In genomic region chr16:8855972-8856371, GRCh38 we compare ENCODE assay signal across 19 cellular contexts. TPM values are rescaled to one million over a fixed set of nuclear protein-coding genes. Genes with fewer than 3 reads are reported as not detected.
DNase-seq lines count a peak whose midpoint lies in the region; ATAC-seq and TF ChIP-seq lines count a peak whose summit lies in the region.
"Had no signal": no experiment of that assay in that cellular context is flagged by ENCODE, and none has a peak within 500 bp of the region (broad histone marks: within the 10 kb centered on the region; RNA-seq: fewer than 3 reads in every experiment).

No MANE protein-coding gene starts in this region.

- intact Hi-C loops in natural killer cell (cut with micrococcal nuclease): no loop called here
- intact Hi-C loops in upper lobe of right lung (cut with DNase I): no loop called here
- intact Hi-C loops in lower leg skin (cut with DNase I; ENCODE audit: low total_unique reads): no loop called here

- H3K27ac ChIP-seq in SK-N-MC (peak overlapping the region; percentile 46), upper lobe of right lung (peak overlapping the region; percentile 24)
- H3K27ac ChIP-seq: foreskin keratinocyte had no signal

- no peak overlapping the region for H3K9ac ChIP-seq in SK-N-MC (ENCODE audit: insufficient read length)

- no peaks in the 10 kb centered on the region for H3K9me3 Mint-ChIP-seq in natural killer cell treated with Interleukin-12 subunit alpha and Interleukin-12 subunit beta and Interleukin-15 and Interleukin-18, amount 100 ng/mL, for 72 hours
- no peaks in the 10 kb centered on the region for H3K9me3 Mint-ChIP-seq in natural killer cell
- H3K9me3 Mint-ChIP-seq in immature natural killer cell: no peaks in the 10 kb centered on the region

- H3K4me3 ChIP-seq in SK-N-MC (no peak overlapping the region), upper lobe of right lung (no peak overlapping the region), lower leg skin (ENCODE audit: low read depth, poor library complexity, severe bottlenecking) (no peak overlapping the region)

- H3K27ac Mint-ChIP-seq in natural killer cell treated with Interleukin-12 subunit alpha and Interleukin-12 subunit beta and Interleukin-15 and Interleukin-18, amount 100 ng/mL, for 72 hours: peak overlapping the region in 1 of 2 donors; percentile 16
- H3K27ac Mint-ChIP-seq in natural killer cell: peak overlapping the region in 1 of 2 donors; percentile 56
- H3K27ac Mint-ChIP-seq in immature natural killer cell: peak overlapping the region in 5 of 6 donors; percentile 6 to 76 (median 48)

- TF ChIP-seq CTCF in natural killer cell (IDR thresholded peaks at IDR 0.05) (no peak), upper lobe of right lung (IDR thresholded peaks at IDR 0.05) (no peak), lower leg skin (IDR thresholded peaks at IDR 0.05) (no peak)

- H3K36me3 ChIP-seq in SK-N-MC (ENCODE audit: insufficient read depth, low read length) (peaks cover 84% of the 10 kb centered on the region), upper lobe of right lung (peaks cover 56% of the 10 kb centered on the region)

- H3K4me1 ChIP-seq in upper lobe of right lung: peaks cover 27% of the 10 kb centered on the region
- H3K4me1 ChIP-seq: foreskin keratinocyte had no signal

- peaks cover 5 to 17% of the 10 kb centered on the region in 2 donors for H3K4me1 Mint-ChIP-seq in natural killer cell treated with Interleukin-12 subunit alpha and Interleukin-12 subunit beta and Interleukin-15 and Interleukin-18, amount 100 ng/mL, for 72 hours (ENCODE audit: low read depth in 2 of 2)
- peaks cover 13 to 29% of the 10 kb centered on the region in 2 donors for H3K4me1 Mint-ChIP-seq in natural killer cell
- peaks cover 13 to 33% of the 10 kb centered on the region in 2 donors for H3K4me1 Mint-ChIP-seq in immature natural killer cell

- WGBS in lower leg skin, 2 donors: 52 to 61% methylated on average over 5 of the region's 5 CpGs

- no peaks in the 10 kb centered on the region for H3K9me3 ChIP-seq in SK-N-MC (ENCODE audit: low read depth, low read length)
- H3K9me3 ChIP-seq in upper lobe of right lung: no peaks in the 10 kb centered on the region

- no peaks in the 10 kb centered on the region for H3K36me3 Mint-ChIP-seq in natural killer cell treated with Interleukin-12 subunit alpha and Interleukin-12 subunit beta and Interleukin-15 and Interleukin-18, amount 100 ng/mL, for 72 hours
- H3K36me3 Mint-ChIP-seq in natural killer cell: no peaks in the 10 kb centered on the region
- H3K36me3 Mint-ChIP-seq in immature natural killer cell: peaks cover 4 to 23% (median 5%) of the 10 kb centered on the region in 3 donors

- TF ChIP-seq POLR2A in lower leg skin (IDR thresholded peaks at IDR 0.05): no peak

- no peak for ATAC-seq in natural killer cell treated with Interleukin-12 subunit alpha and Interleukin-12 subunit beta and Interleukin-15 and Interleukin-18, amount 100 ng/mL, for 72 hours
- no peak for ATAC-seq in natural killer cell
- no peak for ATAC-seq in upper lobe of right lung
- ATAC-seq: foreskin keratinocyte had no signal

- DNase-seq in natural killer cell treated with Interleukin-12 subunit alpha and Interleukin-12 subunit beta and Interleukin-15 and Interleukin-18, amount 100 ng/mL, for 72 hours (ENCODE audit: low spot score): peak; percentile 23
- no peak for DNase-seq in natural killer cell
- DNase-seq in SK-N-MC (ENCODE audit: low read depth, low spot score): no peak
- DNase-seq in immature natural killer cell: no peak
- DNase-seq in upper lobe of right lung: peak; percentile 48
- DNase-seq in lower leg skin (ENCODE audit: low spot score in 2 of 2): no peak
- no peak for DNase-seq in GF-D8 (lab: John Stamatoyannopoulos, UW)
- no peak for DNase-seq in middle frontal gyrus (ENCODE audit: extremely low spot score, low spot score)
- DNase-seq: activated T-cell treated with anti-CD3 and anti-CD28 coated beads, Interleukin-2, amount 50 U/mL, for 48 hours; amygdala; central memory CD4-positive, alpha-beta T cell; foreskin keratinocyte; GOT3; midbrain; NCI-H1105; NCI-H510A treated with DMSO at 0.1 percent for 48 hours; retina had no signal

- H3K27me3 Mint-ChIP-seq in natural killer cell treated with Interleukin-12 subunit alpha and Interleukin-12 subunit beta and Interleukin-15 and Interleukin-18, amount 100 ng/mL, for 72 hours: no peaks in the 10 kb centered on the region
- H3K27me3 Mint-ChIP-seq in natural killer cell (ENCODE audit: low read depth in 2 of 2) (no peaks in the 10 kb centered on the region), immature natural killer cell (ENCODE audit: low read depth in 3 of 3) (peaks cover 0 to 7% (median 3%) of the 10 kb centered on the region in 3 donors)

- H3K27me3 ChIP-seq in upper lobe of right lung: no peaks in the 10 kb centered on the region
- H3K27me3 ChIP-seq: foreskin keratinocyte had no signal

- H3K4me3 Mint-ChIP-seq in natural killer cell treated with Interleukin-12 subunit alpha and Interleukin-12 subunit beta and Interleukin-15 and Interleukin-18, amount 100 ng/mL, for 72 hours: no peak overlapping the region
- H3K4me3 Mint-ChIP-seq in natural killer cell (no peak overlapping the region), immature natural killer cell (no peak overlapping the region)

RNA-seq across cellular contexts. Expression of gene CARHSP1, which starts 12.8 kb away (rescaled TPM):
- total RNA-seq in natural killer cell treated with Interleukin-12 subunit alpha and Interleukin-12 subunit beta and Interleukin-15 and Interleukin-18, amount 100 ng/mL, for 72 hours: 10 to 100 TPM; 66.5 to 70.7 TPM
- total RNA-seq in natural killer cell: 10 to 100 TPM; 59.0 to 70.0 (median 60.1) TPM
- 10 to 100 TPM; 83.0 to 96.8 (median 92.9) TPM for polyA plus RNA-seq in immature natural killer cell
- 103 TPM for total RNA-seq in upper lobe of right lung
- 10 to 100 TPM; 42.2 to 47.8 (median 44.2) TPM for total RNA-seq in lower leg skin

RNA-seq across cellular contexts. Expression of gene LITAFD, which starts 26.2 kb away (rescaled TPM):
- not detected for total RNA-seq in natural killer cell treated with Interleukin-12 subunit alpha and Interleukin-12 subunit beta and Interleukin-15 and Interleukin-18, amount 100 ng/mL, for 72 hours
- total RNA-seq in natural killer cell: 1 to 10 TPM in 1 of 3 donors, under 1 TPM in 2; 0.21 to 1.1 (median 0.29) TPM
- polyA plus RNA-seq in immature natural killer cell: not detected
- total RNA-seq in upper lobe of right lung: not detected
- total RNA-seq in lower leg skin: not detected
- total RNA-seq: epithelial cell of proximal tubule, foreskin keratinocyte had no signal
- polyA plus RNA-seq: foreskin keratinocyte, thymus had no signal

RNA-seq across cellular contexts. Expression of gene PMM2, which starts 58.3 kb away (rescaled TPM):
- total RNA-seq in natural killer cell treated with Interleukin-12 subunit alpha and Interleukin-12 subunit beta and Interleukin-15 and Interleukin-18, amount 100 ng/mL, for 72 hours: 100 to 1,000 TPM in 1 of 2 donors, 10 to 100 TPM in 1; 61.6 to 105 TPM
- total RNA-seq in natural killer cell (10 to 100 TPM; 33.4 to 37.6 (median 36.4) TPM), upper lobe of right lung (36.8 TPM), lower leg skin (10 to 100 TPM; 20.5 to 41.8 (median 26.8) TPM)
- 10 to 100 TPM; 11.2 to 28.9 (median 15.1) TPM for polyA plus RNA-seq in immature natural killer cell

RNA-seq across cellular contexts. Expression of gene TMEM186, which starts 58.5 kb away (rescaled TPM):
- total RNA-seq in natural killer cell treated with Interleukin-12 subunit alpha and Interleukin-12 subunit beta and Interleukin-15 and Interleukin-18, amount 100 ng/mL, for 72 hours: 10 to 100 TPM; 11.8 to 12.1 TPM
- total RNA-seq in natural killer cell: 1 to 10 TPM; 3.0 to 5.2 (median 4.1) TPM
- 1 to 10 TPM; 6.1 to 8.3 (median 7.0) TPM for polyA plus RNA-seq in immature natural killer cell
- 9.1 TPM for total RNA-seq in upper lobe of right lung
- total RNA-seq in lower leg skin: 10 to 100 TPM in 3 of 4 donors, 1 to 10 TPM in 1; 7.5 to 11.2 (median 10.8) TPM

Comparison
In these comparisons a context has a peak if more than half of its experiments do, and no peak if none do; other contexts are left out.
1. DNase-seq: peak in natural killer cell treated with Interleukin-12 subunit alpha and Interleukin-12 subunit beta and Interleukin-15 and Interleukin-18, amount 100 ng/mL, for 72 hours (single experiment) and upper lobe of right lung (single experiment); none in natural killer cell (single experiment), SK-N-MC (single experiment), immature natural killer cell (0 of 3), lower leg skin (0 of 2), GF-D8 (single experiment) and middle frontal gyrus (single experiment).